In genomic region chr1:210198840-210199239, GRCh38 we compare ENCODE assay signal across 27 cellular contexts.
"Had no signal": no experiment of that assay in that cellular context is flagged by ENCODE, and none has a peak within 500 bp of the region (broad histone marks: within the 10 kb centered on the region; RNA-seq: fewer than 3 reads in every experiment).

No MANE protein-coding gene starts in this region.

- H3K4me3 ChIP-seq: stomach, suprapubic skin, testis, thoracic aorta, thyroid gland, tibial artery, tibial nerve, transverse colon, upper lobe of left lung, upper lobe of right lung, uterus, vagina had no signal

- H3K36me3 ChIP-seq: stomach, suprapubic skin, thoracic aorta, thyroid gland, tibial artery, tibial nerve, transverse colon, upper lobe of left lung, upper lobe of right lung, uterus, vagina had no signal

- H3K9me3 ChIP-seq: testis, thyroid gland, upper lobe of right lung, uterus, vagina had no signal

- H3K4me1 ChIP-seq: stomach, suprapubic skin, testis, thyroid gland, tibial artery, tibial nerve, transverse colon, upper lobe of left lung, upper lobe of right lung, uterus, vagina had no signal

- H3K27ac ChIP-seq: stomach, suprapubic skin, testis, thoracic aorta, thyroid gland, tibial artery, tibial nerve, transverse colon, upper lobe of left lung, upper lobe of right lung, uterus, vagina had no signal

- H3K27me3 ChIP-seq: stomach, suprapubic skin, testis, thyroid gland, tibial artery, tibial nerve, transverse colon, upper lobe of left lung, upper lobe of right lung, uterus, vagina had no signal

- ATAC-seq: stimulated activated effector memory CD8-positive, alpha-beta T cell treated with anti-CD3 and anti-CD28 coated beads, Interleukin-12 subunit alpha, Interleukin-12 subunit beta, amount 100 ng/mL, for 72 hours; stimulated activated memory B cell treated with anti-CD40 and anti-IgM and Interleukin-4, amounts not matched to agents 10 μg/mL and 1 μg/mL and 100 μg/mL, for 72 hours; stimulated activated naive B cell treated with anti-CD40 and anti-IgM and Interleukin-4, amounts not matched to agents 10 μg/mL and 1 μg/mL and 100 μg/mL, for 72 hours; stimulated activated naive CD8-positive, alpha-beta T cell treated with anti-CD3 and anti-CD28 coated beads, Interleukin-15, amount 100 ng/mL, for 72 hours; stimulated activated naive CD8-positive, alpha-beta T cell treated with anti-CD3 and anti-CD28 coated beads, Interleukin-15, Interleukin-2, amounts not matched to agents 100 U/mL and 50 U/mL, for 24 hours; upper lobe of right lung had no signal

- DNase-seq: stimulated activated CD4-positive, alpha-beta T cell treated with anti-CD3 and anti-CD28 coated beads, Interleukin-2, amount 100 ng/mL, for 48 hours; stimulated activated CD4-positive, alpha-beta T cell treated with anti-CD3 and anti-CD28 coated beads, Interleukin-4, amount 100 ng/mL, for 1 hour; stimulated activated CD4-positive, alpha-beta T cell treated with anti-CD3 and anti-CD28 coated beads, Interleukin-4, amount 100 ng/mL, for 24 hours; stimulated activated CD4-positive, alpha-beta T cell treated with anti-CD3 and anti-CD28 coated beads, Interleukin-4, amount 100 ng/mL, for 4 hours; stimulated activated CD8-positive, alpha-beta memory T cell treated with anti-CD3 and anti-CD28 coated beads, Interleukin-4, amount 100 ng/mL, for 48 hours; stimulated activated naive B cell treated with anti-CD40 and anti-IgM and Interleukin-4, amounts not matched to agents 10 μg/mL and 1 μg/mL and 100 μg/mL, for 72 hours; stimulated activated naive CD4-positive, alpha-beta T cell; stimulated activated naive CD4-positive, alpha-beta T cell treated with Interleukin-2 at 50 U/mL for 16 hours; stimulated activated naive CD8-positive, alpha-beta T cell treated with anti-CD3 and anti-CD28 coated beads, Interleukin-15, amount 100 ng/mL, for 72 hours; stimulated activated naive CD8-positive, alpha-beta T cell treated with anti-CD3 and anti-CD28 coated beads, Interleukin-15, Interleukin-2, amounts not matched to agents 100 U/mL and 50 U/mL, for 24 hours; stomach; substantia nigra; testis; thyroid gland; tibial artery; transverse colon; trophoblast cell; upper lobe of left lung; upper lobe of right lung; uterus had no signal

- FAIRE-seq: urothelium cell line had no signal
